Comparison of ENCODE assay signal across 15 cellular contexts in the genomic region with DNA sequence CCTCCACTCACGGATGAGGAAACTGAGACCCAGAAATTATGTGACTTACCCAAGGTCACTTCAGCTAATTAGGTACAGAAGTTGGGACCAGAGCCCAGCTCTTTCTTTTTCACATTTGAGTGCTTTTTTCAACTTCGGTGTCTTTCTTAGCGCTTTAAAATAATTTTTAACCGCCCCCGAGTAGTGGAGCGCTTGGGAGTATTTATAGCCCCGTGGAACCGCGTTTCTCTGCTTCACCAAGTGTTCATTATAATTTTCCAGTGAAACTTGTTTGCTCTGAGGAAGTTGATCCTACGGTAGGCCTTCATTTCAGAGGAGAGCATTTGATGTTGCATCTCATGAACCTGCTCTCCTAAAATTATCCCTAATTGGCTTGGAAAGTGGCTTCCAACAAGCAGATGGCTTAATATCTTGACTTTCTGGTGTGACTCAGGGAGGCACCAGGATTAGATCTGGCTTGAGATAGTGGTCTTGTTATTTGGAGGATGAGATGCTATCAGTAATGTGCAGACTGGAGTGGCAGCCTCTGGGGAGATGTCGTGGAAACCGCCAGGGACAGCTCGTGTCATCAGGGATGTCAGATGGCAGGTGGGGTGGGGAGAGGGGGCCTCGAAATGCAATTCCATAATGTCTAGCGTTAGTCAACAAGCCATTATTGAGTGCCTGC.
"Had no signal": no experiment of that assay in that cellular context is flagged by ENCODE, and none has a peak within 500 bp of the region (broad histone marks: within the 10 kb centered on the region; RNA-seq: fewer than 3 reads in every experiment).

No MANE protein-coding gene starts in this region.

- H3K9me3 ChIP-seq: mucosa of descending colon, spleen, thoracic aorta, vagina had no signal

- DNase-seq: activated CD4-positive, alpha-beta T cell treated with anti-CD3 and anti-CD28 coated beads for 1 hour; activated T-cell treated with anti-CD3 and anti-CD28 coated beads, Interleukin-2, amount 50 U/mL, for 1 hour; aorta; brain microvascular endothelial cell; effector CD4-positive, alpha-beta T cell; left colon; mesenchymal stem cell; mucosa of descending colon; nephron progenitor cell; spleen; stimulated activated CD4-positive, alpha-beta T cell treated with anti-CD3 and anti-CD28 coated beads, Interleukin-4, amount 100 ng/mL, for 1 hour; stimulated activated naive CD4-positive, alpha-beta T cell had no signal

- H3K27me3 ChIP-seq: brain microvascular endothelial cell, vagina had no signal

- H3K4me3 ChIP-seq: mucosa of descending colon, spleen, thoracic aorta, vagina had no signal

- H3K27ac ChIP-seq: brain microvascular endothelial cell, spleen, thoracic aorta, vagina had no signal

- ATAC-seq: activated naive CD4-positive, alpha-beta T cell treated with anti-CD3 and anti-CD28 coated beads, Interleukin-2, amount 50 U/mL, for 72 hours; left colon; mucosa of descending colon had no signal

- H3K4me1 ChIP-seq: spleen, vagina had no signal

- H3K36me3 ChIP-seq: brain microvascular endothelial cell, spleen, thoracic aorta, vagina had no signal
